Comparison of ENCODE assay signal across 11 cellular contexts in the genomic region with DNA sequence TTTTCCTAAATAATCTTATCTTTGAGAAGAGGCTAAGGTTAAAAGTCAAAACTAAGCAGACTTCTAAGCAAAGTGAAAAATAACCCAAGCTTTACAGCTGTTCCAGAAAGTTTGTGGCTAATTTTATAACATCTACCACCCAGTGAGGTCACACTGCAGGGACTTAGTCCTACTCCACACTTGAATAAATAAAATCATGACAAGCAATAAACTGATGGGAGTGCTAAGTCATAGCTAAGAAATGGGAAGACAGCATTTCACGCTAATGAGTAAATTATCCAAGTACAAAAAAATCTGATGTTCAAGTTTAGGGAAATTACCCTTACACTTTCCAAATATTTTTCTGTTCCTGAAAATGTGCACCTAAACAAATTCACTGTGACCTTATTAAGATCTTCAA. TPM values are rescaled to one million over a fixed set of nuclear protein-coding genes. Genes with fewer than 3 reads are reported as not detected.
DNase-seq lines count a peak whose midpoint lies in the region; ATAC-seq and TF ChIP-seq lines count a peak whose summit lies in the region.
"Had no signal": no experiment of that assay in that cellular context is flagged by ENCODE, and none has a peak within 500 bp of the region (broad histone marks: within the 10 kb centered on the region; RNA-seq: fewer than 3 reads in every experiment).

No MANE protein-coding gene starts in this region.

- DNase-seq in GM04504 (ENCODE audit: low read depth) (peak; percentile 58), chondrocyte (ENCODE audit: low spot score) (no peak), left kidney (ENCODE audit: low read depth, low spot score) (peak; percentile 48), smooth muscle cell (lab: John Stamatoyannopoulos, UW; ENCODE audit: unreplicated experiment) (no peak), middle frontal gyrus (ENCODE audit: extremely low spot score, low spot score) (no peak)
- no peak for DNase-seq in activated naive CD4-positive, alpha-beta T cell treated with anti-CD3 and anti-CD28 coated beads, Interleukin-2, amount 10 ng/mL, durations not matched to agents 7 days and 5 days
- DNase-seq in activated CD4-positive, alpha-beta T cell treated with anti-CD3 and anti-CD28 coated beads, Interleukin-2, amount 10 ng/mL, durations not matched to agents 7 days and 5 days: no peak
- DNase-seq: activated CD4-positive, CD25-positive, alpha-beta regulatory T cell treated with anti-CD3 and anti-CD28 coated beads, Interleukin-2, amount 50 U/mL, for 72 hours; activated effector memory CD4-positive, alpha-beta T cell treated with anti-CD3 and anti-CD28 coated beads, Interleukin-2, amount 50 U/mL, for 16 hours had no signal

- no peak for ATAC-seq in GM19328 (IDR thresholded peaks at IDR 0.05; ENCODE audit: unreplicated experiment)

- no peak overlapping the region for H3K4me3 ChIP-seq in smooth muscle cell

- peak overlapping the region; percentile 66 for H3K4me2 ChIP-seq in smooth muscle cell

- no peak overlapping the region for H3K4me3 Mint-ChIP-seq in chondrocyte (ENCODE audit: unreplicated experiment)
- H3K4me3 Mint-ChIP-seq in activated naive CD4-positive, alpha-beta T cell treated with anti-CD3 and anti-CD28 coated beads, Interleukin-2, amount 10 ng/mL, durations not matched to agents 7 days and 5 days: no peak overlapping the region
- no peak overlapping the region for H3K4me3 Mint-ChIP-seq in activated CD4-positive, alpha-beta T cell treated with anti-CD3 and anti-CD28 coated beads, Interleukin-2, amount 10 ng/mL, durations not matched to agents 7 days and 5 days
- H3K4me3 Mint-ChIP-seq: CD14-positive monocyte had no signal

- no peaks in the 10 kb centered on the region for H3K9me3 ChIP-seq in smooth muscle cell (replicated peaks; ENCODE audit: low read depth)

- peaks cover 59% of the 10 kb centered on the region for H3K4me1 Mint-ChIP-seq in chondrocyte (ENCODE audit: low read depth)
- H3K4me1 Mint-ChIP-seq in activated naive CD4-positive, alpha-beta T cell treated with anti-CD3 and anti-CD28 coated beads, Interleukin-2, amount 10 ng/mL, durations not matched to agents 7 days and 5 days: no peaks in the 10 kb centered on the region
- H3K4me1 Mint-ChIP-seq in activated CD4-positive, alpha-beta T cell treated with anti-CD3 and anti-CD28 coated beads, Interleukin-2, amount 10 ng/mL, durations not matched to agents 7 days and 5 days: no peaks in the 10 kb centered on the region

- H3K27ac ChIP-seq in smooth muscle cell (ENCODE audit: low read depth): peak overlapping the region; percentile 68

- POLR2A ChIA-PET in activated CD4-positive, alpha-beta T cell treated with anti-CD3 and anti-CD28 coated beads, Interleukin-2, amount 10 ng/mL, durations not matched to agents 7 days and 5 days (lab: Charles Lee): no interaction called here

- H3K27me3 Mint-ChIP-seq in chondrocyte (ENCODE audit: low read depth): no peaks in the 10 kb centered on the region
- no peaks in the 10 kb centered on the region for H3K27me3 Mint-ChIP-seq in activated naive CD4-positive, alpha-beta T cell treated with anti-CD3 and anti-CD28 coated beads, Interleukin-2, amount 10 ng/mL, durations not matched to agents 7 days and 5 days
- H3K27me3 Mint-ChIP-seq in activated CD4-positive, alpha-beta T cell treated with anti-CD3 and anti-CD28 coated beads, Interleukin-2, amount 10 ng/mL, durations not matched to agents 7 days and 5 days: no peaks in the 10 kb centered on the region

- no peak overlapping the region for H2AFZ ChIP-seq in smooth muscle cell (ENCODE audit: low read depth)

- no peaks in the 10 kb centered on the region for H3K36me3 ChIP-seq in smooth muscle cell (ENCODE audit: low read depth)

- H3K27ac Mint-ChIP-seq in chondrocyte (ENCODE audit: unreplicated experiment): peak overlapping the region; percentile 83
- no peak overlapping the region for H3K27ac Mint-ChIP-seq in activated naive CD4-positive, alpha-beta T cell treated with anti-CD3 and anti-CD28 coated beads, Interleukin-2, amount 10 ng/mL, durations not matched to agents 7 days and 5 days
- no peak overlapping the region for H3K27ac Mint-ChIP-seq in activated CD4-positive, alpha-beta T cell treated with anti-CD3 and anti-CD28 coated beads, Interleukin-2, amount 10 ng/mL, durations not matched to agents 7 days and 5 days
- H3K27ac Mint-ChIP-seq: CD14-positive monocyte had no signal

- CTCF ChIA-PET in activated naive CD4-positive, alpha-beta T cell treated with anti-CD3 and anti-CD28 coated beads, Interleukin-2, amount 10 ng/mL, durations not matched to agents 7 days and 5 days (lab: Charles Lee): no interaction called here
- CTCF ChIA-PET in activated CD4-positive, alpha-beta T cell treated with anti-CD3 and anti-CD28 coated beads, Interleukin-2, amount 10 ng/mL, durations not matched to agents 7 days and 5 days (lab: Charles Lee): no interaction called here

- H3F3A ChIP-seq in smooth muscle cell (ENCODE audit: low read depth): peaks cover 13% of the 10 kb centered on the region

- H3K4me1 ChIP-seq in smooth muscle cell (ENCODE audit: low read depth): peaks cover 56% of the 10 kb centered on the region

- H3K36me3 Mint-ChIP-seq in chondrocyte (ENCODE audit: low read depth): peaks cover 5% of the 10 kb centered on the region
- no peaks in the 10 kb centered on the region for H3K36me3 Mint-ChIP-seq in activated naive CD4-positive, alpha-beta T cell treated with anti-CD3 and anti-CD28 coated beads, Interleukin-2, amount 10 ng/mL, durations not matched to agents 7 days and 5 days
- H3K36me3 Mint-ChIP-seq in activated CD4-positive, alpha-beta T cell treated with anti-CD3 and anti-CD28 coated beads, Interleukin-2, amount 10 ng/mL, durations not matched to agents 7 days and 5 days (ENCODE audit: low read depth): no peaks in the 10 kb centered on the region
- H3K36me3 Mint-ChIP-seq: CD14-positive monocyte had no signal

- H3K27me3 ChIP-seq in smooth muscle cell (ENCODE audit: low read depth): no peaks in the 10 kb centered on the region

- H3K9ac ChIP-seq in smooth muscle cell (ENCODE audit: low read depth): no peak overlapping the region

- peaks cover 98% of the 10 kb centered on the region for H4K20me1 ChIP-seq in smooth muscle cell (ENCODE audit: low read depth)

- H3K9me3 Mint-ChIP-seq in chondrocyte (ENCODE audit: low read depth): no peaks in the 10 kb centered on the region
- H3K9me3 Mint-ChIP-seq in activated naive CD4-positive, alpha-beta T cell treated with anti-CD3 and anti-CD28 coated beads, Interleukin-2, amount 10 ng/mL, durations not matched to agents 7 days and 5 days: no peaks in the 10 kb centered on the region
- H3K9me3 Mint-ChIP-seq in activated CD4-positive, alpha-beta T cell treated with anti-CD3 and anti-CD28 coated beads, Interleukin-2, amount 10 ng/mL, durations not matched to agents 7 days and 5 days: no peaks in the 10 kb centered on the region

- no peak for TF ChIP-seq CTCF in chondrocyte (IDR thresholded peaks at IDR 0.05)
- TF ChIP-seq CTCF in smooth muscle cell (IDR thresholded peaks at IDR 0.05; ENCODE audit: borderline replicate concordance, insufficient read depth, poor library complexity, severe bottlenecking): no peak

- H3K79me2 ChIP-seq in smooth muscle cell (ENCODE audit: low read depth): peaks cover 58% of the 10 kb centered on the region

- WGBS in smooth muscle cell (ENCODE audit: low lambda C conversion rate): 31% methylated on average over 1 of the region's 1 CpG

RNA-seq across cellular contexts. Expression of a gene that starts 47.7 kb away (rescaled TPM):
- total RNA-seq in chondrocyte: 20.7 to 36.3 TPM (median 23.8 TPM) in 3 replicates
- 33.1 and 69.5 TPM in 2 replicates for total RNA-seq in smooth muscle cell
- 15.4 and 22.0 TPM in 2 replicates for polyA plus RNA-seq in smooth muscle cell
- total RNA-seq in activated CD4-positive, alpha-beta T cell treated with anti-CD3 and anti-CD28 coated beads, Interleukin-2, amount 10 ng/mL, durations not matched to agents 7 days and 5 days: not detected
- polyA plus RNA-seq: CD14-positive monocyte had no signal

Comparison
In these comparisons a context has a peak if more than half of its experiments do, and no peak if none do; other contexts are left out.
1. DNase-seq: peak in GM04504 (single experiment) and left kidney (single experiment); none in chondrocyte (single experiment), smooth muscle cell (single experiment), middle frontal gyrus (single experiment), activated naive CD4-positive, alpha-beta T cell treated with anti-CD3 and anti-CD28 coated beads, Interleukin-2, amount 10 ng/mL, durations not matched to agents 7 days and 5 days (single experiment) and activated CD4-positive, alpha-beta T cell treated with anti-CD3 and anti-CD28 coated beads, Interleukin-2, amount 10 ng/mL, durations not matched to agents 7 days and 5 days (single experiment).
2. RNA of a gene that starts 47.7 kb away (total RNA-seq): 33.1 to 69.5 TPM in smooth muscle cell and 20.7 to 36.3 TPM in chondrocyte; not detected in activated CD4-positive, alpha-beta T cell treated with anti-CD3 and anti-CD28 coated beads, Interleukin-2, amount 10 ng/mL, durations not matched to agents 7 days and 5 days; every median in the first group is over 10 times any median in the second.